27 cellular contexts compared by ENCODE assay signal in genomic region chr15:90962021-90962420, GRCh38. TPM values are rescaled to one million over a fixed set of nuclear protein-coding genes. Genes with fewer than 3 reads are reported as not detected.
DNase-seq lines count a peak whose midpoint lies in the region; ATAC-seq, FAIRE-seq and TF ChIP-seq lines count a peak whose summit lies in the region.
"Had no signal": no experiment of that assay in that cellular context is flagged by ENCODE, and none has a peak within 500 bp of the region (broad histone marks: within the 10 kb centered on the region; RNA-seq: fewer than 3 reads in every experiment).

No MANE protein-coding gene starts in this region.

- peaks cover 5% of the 10 kb centered on the region for H3K4me1 Mint-ChIP-seq in activated CD8-positive, alpha-beta T cell treated with anti-CD3 and anti-CD28 coated beads, Interleukin-2, amount 10 ng/mL, durations not matched to agents 7 days and 5 days (ENCODE audit: low read depth)
- peaks cover 2% of the 10 kb centered on the region for H3K4me1 Mint-ChIP-seq in activated CD8-positive, alpha-beta T cell treated with anti-CD3 and anti-CD28 coated beads for 36 hours (ENCODE audit: low read depth)

- H3K27ac Mint-ChIP-seq in activated CD8-positive, alpha-beta T cell treated with anti-CD3 and anti-CD28 coated beads, Interleukin-2, amount 10 ng/mL, durations not matched to agents 7 days and 5 days, result peak overlapping the region; percentile 48
- H3K27ac Mint-ChIP-seq in activated CD8-positive, alpha-beta T cell treated with anti-CD3 and anti-CD28 coated beads for 36 hours, result no peak overlapping the region

- no peaks in the 10 kb centered on the region for H4K20me1 ChIP-seq in GM12878 (ENCODE audit: control insufficient read depth, insufficient read depth)

- no peaks in the 10 kb centered on the region for H3K4me1 ChIP-seq in GM12878 (ENCODE audit: control insufficient read depth, insufficient read depth, low read length)
- H3K4me1 ChIP-seq: HAP-1 had no signal

- no peak overlapping the region for H3K4me2 ChIP-seq in GM12878 (ENCODE audit: control insufficient read depth, insufficient read depth)

- H3K36me3 ChIP-seq in GM12878 (ENCODE audit: control insufficient read depth in 2 of 2, insufficient read depth in 2 of 2, low read length in 1 of 2), result peaks cover 29 to 37% of the 10 kb centered on the region in 2 experiments

- no peak for DNase-seq in activated CD8-positive, alpha-beta T cell treated with anti-CD3 and anti-CD28 coated beads, Interleukin-2, amount 10 ng/mL, durations not matched to agents 7 days and 5 days
- no peak for DNase-seq in activated CD8-positive, alpha-beta T cell treated with anti-CD3 and anti-CD28 coated beads for 36 hours
- no peak for DNase-seq in GM12878 (ENCODE audit: low read depth, low spot score)
- DNase-seq in NCI-H146 (lab: John Stamatoyannopoulos, UW), result no peak
- DNase-seq: BE2C; CD8-positive, alpha-beta memory T cell; DMS79 treated with DMSO at 0.1 percent for 48 hours; GF-D8; GOT3; Karpas-422; MV-4-11; NCI-H1105; NCI-H1436 treated with DMSO at 0.1 percent for 48 hours; NCI-H1930; NCI-H2107; NCI-H446; NCI-H524 treated with DMSO at 0.1 percent for 48 hours; NCI-H774; PC-3; SJCRH30 had no signal

- no peaks in the 10 kb centered on the region for H3K9me3 Mint-ChIP-seq in activated CD8-positive, alpha-beta T cell treated with anti-CD3 and anti-CD28 coated beads, Interleukin-2, amount 10 ng/mL, durations not matched to agents 7 days and 5 days (ENCODE audit: insufficient read depth)
- no peaks in the 10 kb centered on the region for H3K9me3 Mint-ChIP-seq in activated CD8-positive, alpha-beta T cell treated with anti-CD3 and anti-CD28 coated beads for 36 hours
- H3K9me3 Mint-ChIP-seq: CD14-positive monocyte; CD8-positive, alpha-beta memory T cell had no signal

- no peaks in the 10 kb centered on the region for H3K27me3 ChIP-seq in GM12878 (replicated peaks in 1 of 2; ENCODE audit: control insufficient read depth in 2 of 2, insufficient read depth in 2 of 2, low read length in 1 of 2)
- H3K27me3 ChIP-seq: BE2C, SJCRH30 had no signal

- FAIRE-seq in GM12878 (lab: Jason Lieb, UNC), result no peak

- H2AFZ ChIP-seq in GM12878 (ENCODE audit: control insufficient read depth, low read depth, low read length), result no peak overlapping the region

- no peak for TF ChIP-seq CTCF in activated CD8-positive, alpha-beta T cell treated with anti-CD3 and anti-CD28 coated beads for 36 hours (IDR thresholded peaks at IDR 0.05)
- TF ChIP-seq CTCF in GM12878 (IDR thresholded peaks at IDR 0.05 in 2 of 3, conservative IDR thresholded peaks at IDR 0.05 in 1 of 3; ENCODE audit: control insufficient read depth in 2 of 3, extremely low read depth in 1 of 3, insufficient read depth in 1 of 3, low read depth in 3 of 3, low read length in 3 of 3), result no peak

- peaks cover 5% of the 10 kb centered on the region for H3K79me2 ChIP-seq in GM12878 (ENCODE audit: control insufficient read depth, insufficient read depth, low read length)

- H3K9me3 ChIP-seq in GM12878 (replicated peaks; ENCODE audit: control insufficient read depth, insufficient read depth, low read length), result no peaks in the 10 kb centered on the region
- H3K9me3 ChIP-seq: BE2C, HAP-1, SJCRH30 had no signal

- SMC1A ChIA-PET in GM12878 (lab: Charles Lee; ENCODE audit: uncharacterized antibody, unreplicated experiment), result interaction anchor here (1.0 to 1.7 kb wide), 2 partner anchors 17 to 66 kb away, joined by 3 to 5 read pairs; no protein-coding TSS in a partner anchor

- H3K27me3 Mint-ChIP-seq in activated CD8-positive, alpha-beta T cell treated with anti-CD3 and anti-CD28 coated beads, Interleukin-2, amount 10 ng/mL, durations not matched to agents 7 days and 5 days (ENCODE audit: low read depth), result no peaks in the 10 kb centered on the region
- no peaks in the 10 kb centered on the region for H3K27me3 Mint-ChIP-seq in activated CD8-positive, alpha-beta T cell treated with anti-CD3 and anti-CD28 coated beads for 36 hours
- H3K27me3 Mint-ChIP-seq: CD8-positive, alpha-beta memory T cell had no signal

- H3K4me3 Mint-ChIP-seq in activated CD8-positive, alpha-beta T cell treated with anti-CD3 and anti-CD28 coated beads, Interleukin-2, amount 10 ng/mL, durations not matched to agents 7 days and 5 days, result no peak overlapping the region
- H3K4me3 Mint-ChIP-seq in activated CD8-positive, alpha-beta T cell treated with anti-CD3 and anti-CD28 coated beads for 36 hours, result no peak overlapping the region
- H3K4me3 Mint-ChIP-seq: CD14-positive monocyte; CD8-positive, alpha-beta memory T cell had no signal

- peaks cover 72% of the 10 kb centered on the region for H3K36me3 Mint-ChIP-seq in activated CD8-positive, alpha-beta T cell treated with anti-CD3 and anti-CD28 coated beads, Interleukin-2, amount 10 ng/mL, durations not matched to agents 7 days and 5 days (ENCODE audit: low read depth)
- H3K36me3 Mint-ChIP-seq in activated CD8-positive, alpha-beta T cell treated with anti-CD3 and anti-CD28 coated beads for 36 hours (ENCODE audit: low read depth), result peaks cover 57% of the 10 kb centered on the region

- TF ChIP-seq POLR2A in GM18951 (IDR thresholded peaks at IDR 0.05; ENCODE audit: extremely low read depth, insufficient read depth, insufficient read length) (peak; percentile 22), GM12878 (IDR thresholded peaks at IDR 0.05; ENCODE audit: low read depth, low read length) (no peak; the same call in 1 of the 2 replicates)

- in situ Hi-C loops in GM18951 (cut with MboI; ENCODE audit: low sequenced_read_pairs, unreplicated experiment) (no loop called here), GM12878 (cut with MboI) (loop anchor here (25.0 kb wide), 1 partner anchor 1375 kb away; the partner anchor contains the start of gene TICRR)

- TSS peak; percentile 14 for BruUV-seq in GM12878 (replicated peaks; lab: Mats Ljungman, UMichigan)

- POLR2A ChIA-PET in activated CD8-positive, alpha-beta T cell treated with anti-CD3 and anti-CD28 coated beads, Interleukin-2, amount 10 ng/mL, durations not matched to agents 7 days and 5 days (lab: Charles Lee), result no interaction called here
- POLR2A ChIA-PET in activated CD8-positive, alpha-beta T cell treated with anti-CD3 and anti-CD28 coated beads for 36 hours (lab: Charles Lee), result interaction anchor here (1.2 kb wide), 2 partner anchors 16 to 31 kb away, joined by 3 to 5 read pairs; no protein-coding TSS in a partner anchor
- POLR2A ChIA-PET in GM12878 (lab: Charles Lee), result no interaction called here

- TF ChIP-seq RAD21 in GM12878 (IDR thresholded peaks at IDR 0.05; ENCODE audit: insufficient read depth, low read depth, low read length), result no peak

- H3K27ac ChIP-seq in GM12878 (ENCODE audit: control insufficient read depth, insufficient read depth), result no peak overlapping the region
- H3K27ac ChIP-seq: HL-60, SJCRH30 had no signal

- intact Hi-C loops in activated CD8-positive, alpha-beta T cell treated with anti-CD3 and anti-CD28 coated beads for 36 hours (cut with micrococcal nuclease), result no loop called here
- intact Hi-C loops in GM12878 (cut with micrococcal nuclease; ENCODE audit: unreplicated experiment), result no loop called here

- RAD21 ChIA-PET in GM12878 (lab: Charles Lee; ENCODE audit: unreplicated experiment), result no interaction called here

- TF ChIP-seq EP300 in GM12878 (IDR thresholded peaks at IDR 0.05; ENCODE audit: borderline replicate concordance in 1 of 2, control insufficient read depth in 1 of 2, low read depth in 2 of 2, low read length in 2 of 2), result no peak

- CTCF ChIA-PET in activated CD8-positive, alpha-beta T cell treated with anti-CD3 and anti-CD28 coated beads, Interleukin-2, amount 10 ng/mL, durations not matched to agents 7 days and 5 days (lab: Charles Lee), result no interaction called here
- CTCF ChIA-PET in activated CD8-positive, alpha-beta T cell treated with anti-CD3 and anti-CD28 coated beads for 36 hours (lab: Charles Lee), result interaction anchor here (1.4 kb wide), 1 partner anchor 29 kb away, joined by 5 read pairs; no protein-coding TSS in a partner anchor
- CTCF ChIA-PET in GM12878 (lab: Yijun Ruan, JAX), result interaction anchor here (1.5 kb wide), 1 partner anchor 71 kb away, joined by 6 read pairs; no protein-coding TSS in a partner anchor

- H3K9ac ChIP-seq in GM12878 (ENCODE audit: control insufficient read depth, insufficient read depth, low read length), result no peak overlapping the region

- no peak for ATAC-seq in activated CD8-positive, alpha-beta T cell treated with anti-CD3 and anti-CD28 coated beads, Interleukin-2, amount 10 ng/mL, durations not matched to agents 7 days and 5 days
- ATAC-seq in activated CD8-positive, alpha-beta T cell treated with anti-CD3 and anti-CD28 coated beads for 36 hours, result no peak
- ATAC-seq in GM12878, result no peak
- no peak for ATAC-seq in GM21360 (IDR thresholded peaks at IDR 0.05; ENCODE audit: unreplicated experiment)
- ATAC-seq: PC-3, Right ventricle myocardium inferior, SK-N-SH treated with all-trans-retinoic acid at 6 μM for 48 hours had no signal

- WGBS in GM12878 (ENCODE audit: insufficient coverage, insufficient replicate concordance, low lambda C conversion rate, missing lambda C conversion rate), result 63% methylated on average over 4 of the region's 4 CpGs

- no peak overlapping the region for H3K4me3 ChIP-seq in GM12878
- H3K4me3 ChIP-seq: HAP-1, SJCRH30 had no signal

RNA-seq across cellular contexts. Expression of gene RCCD1, which starts 7.3 kb away (rescaled TPM):
- total RNA-seq in activated CD8-positive, alpha-beta T cell treated with anti-CD3 and anti-CD28 coated beads, Interleukin-2, amount 10 ng/mL, durations not matched to agents 7 days and 5 days, result 10 to 100 TPM; 30.1 to 31.9 TPM
- total RNA-seq in activated CD8-positive, alpha-beta T cell treated with anti-CD3 and anti-CD28 coated beads for 36 hours, result 10 to 100 TPM; 30.0 to 30.9 TPM
- 79.1 and 84.8 TPM in 2 replicates for total RNA-seq in GM12878 (2013; cell fraction: nucleolus; rRNA removed)
- total RNA-seq in GM12878 (2014; rRNA removed), result 19.5 and 19.7 TPM in 2 replicates
- 10.0 and 10.6 TPM in 2 replicates for total RNA-seq in GM12878 (2014; rRNA removed; fragmentation: Illumina TruSeq; extraction: Trizol)
- 23.5 and 25.6 TPM in 2 replicates for total RNA-seq in GM12878 (2021)
- 8.6 TPM for polyA plus RNA-seq in GM12878 (2011; ENCODE audit: low read depth)
- polyA plus RNA-seq in GM12878 (2011; rRNA removed), result 19.1 and 22.1 TPM in 2 replicates
- 13.5 and 18.1 TPM in 2 replicates for polyA plus RNA-seq in GM12878 (2011; cell fraction: cytosol; rRNA removed)
- 121 and 130 TPM in 2 replicates for polyA plus RNA-seq in GM12878 (2011; cell fraction: nucleus; rRNA removed)
- 15.9 and 16.7 TPM in 2 replicates for polyA plus RNA-seq in GM12878 (2012)
- polyA plus RNA-seq in GM12878 (2014; fragmentation: Illumina TruSeq; extraction: Trizol), result 10.7 and 11.5 TPM in 2 replicates
- 1 to 10 TPM; 5.2 to 8.0 TPM for polyA plus RNA-seq in GM12878 (2014; fragmentation: Nextera tagmentation; extraction: Ambion mirVana)
- polyA plus RNA-seq in GM12878 (2014; rRNA removed), result 27.3 and 27.4 TPM in 2 replicates
- 10 to 100 TPM; 29.5 to 30.4 TPM for polyA plus RNA-seq in GM12878 (2016; fragmentation: Nextera tagmentation; extraction: Ambion mirVana)
- polyA minus RNA-seq in GM12878 (2011; rRNA and poly(A)+ RNA removed), result 11.0 and 13.1 TPM in 2 replicates
- polyA minus RNA-seq in GM12878 (2011; cell fraction: cytosol; rRNA and poly(A)+ RNA removed), result 4.5 and 7.6 TPM in 2 replicates
- 18.5 and 31.2 TPM in 2 replicates for polyA minus RNA-seq in GM12878 (2011; cell fraction: nucleus; rRNA and poly(A)+ RNA removed)

RNA-seq across cellular contexts. Expression of gene UNC45A, which starts 26.9 kb away (rescaled TPM):
- 10 to 100 TPM; 74.6 to 81.4 TPM for total RNA-seq in activated CD8-positive, alpha-beta T cell treated with anti-CD3 and anti-CD28 coated beads, Interleukin-2, amount 10 ng/mL, durations not matched to agents 7 days and 5 days
- 10 to 100 TPM; 65.0 to 66.8 TPM for total RNA-seq in activated CD8-positive, alpha-beta T cell treated with anti-CD3 and anti-CD28 coated beads for 36 hours
- total RNA-seq in GM12878 (2013; cell fraction: nucleolus; rRNA removed), result 81.1 and 96.0 TPM in 2 replicates
- 31.6 and 40.4 TPM in 2 replicates for total RNA-seq in GM12878 (2014; rRNA removed)
- total RNA-seq in GM12878 (2014; rRNA removed; fragmentation: Illumina TruSeq; extraction: Trizol), result 21.3 TPM in 2 replicates
- 56.3 and 58.9 TPM in 2 replicates for total RNA-seq in GM12878 (2021)
- 23.7 TPM for polyA plus RNA-seq in GM12878 (2011; ENCODE audit: low read depth)
- 24.2 and 40.5 TPM in 2 replicates for polyA plus RNA-seq in GM12878 (2011; rRNA removed)
- 45.4 and 64.5 TPM in 2 replicates for polyA plus RNA-seq in GM12878 (2011; cell fraction: cytosol; rRNA removed)
- polyA plus RNA-seq in GM12878 (2011; cell fraction: nucleus; rRNA removed), result 188 and 193 TPM in 2 replicates
- 43.0 and 46.7 TPM in 2 replicates for polyA plus RNA-seq in GM12878 (2012)
- 12.6 and 22.1 TPM in 2 replicates for polyA plus RNA-seq in GM12878 (2014; fragmentation: Illumina TruSeq; extraction: Trizol)
- polyA plus RNA-seq in GM12878 (2014; fragmentation: Nextera tagmentation; extraction: Ambion mirVana), result 10 to 100 TPM; 10.3 to 19.8 TPM
- 44.5 and 48.8 TPM in 2 replicates for polyA plus RNA-seq in GM12878 (2014; rRNA removed)
- polyA plus RNA-seq in GM12878 (2016; fragmentation: Nextera tagmentation; extraction: Ambion mirVana), result 10 to 100 TPM; 56.6 to 57.8 TPM
- polyA minus RNA-seq in GM12878 (2011; rRNA and poly(A)+ RNA removed), result 53.8 and 78.0 TPM in 2 replicates
- polyA minus RNA-seq in GM12878 (2011; cell fraction: cytosol; rRNA and poly(A)+ RNA removed), result 17.4 and 27.0 TPM in 2 replicates
- polyA minus RNA-seq in GM12878 (2011; cell fraction: nucleus; rRNA and poly(A)+ RNA removed), result 46.8 and 70.7 TPM in 2 replicates

RNA-seq across cellular contexts. Expression of gene HDDC3, which starts 29.7 kb away (rescaled TPM):
- total RNA-seq in activated CD8-positive, alpha-beta T cell treated with anti-CD3 and anti-CD28 coated beads, Interleukin-2, amount 10 ng/mL, durations not matched to agents 7 days and 5 days, result 10 to 100 TPM; 23.8 to 26.9 TPM
- total RNA-seq in activated CD8-positive, alpha-beta T cell treated with anti-CD3 and anti-CD28 coated beads for 36 hours, result 10 to 100 TPM; 34.2 to 35.6 TPM
- 34.1 and 48.7 TPM in 2 replicates for total RNA-seq in GM12878 (2013; cell fraction: nucleolus; rRNA removed)
- 25.7 and 27.7 TPM in 2 replicates for total RNA-seq in GM12878 (2014; rRNA removed)
- total RNA-seq in GM12878 (2014; rRNA removed; fragmentation: Illumina TruSeq; extraction: Trizol), result 19.9 and 21.0 TPM in 2 replicates
- 20.3 and 24.6 TPM in 2 replicates for total RNA-seq in GM12878 (2021)
- polyA plus RNA-seq in GM12878 (2011; ENCODE audit: low read depth), result 8.8 TPM
- 15.2 and 19.3 TPM in 2 replicates for polyA plus RNA-seq in GM12878 (2011; rRNA removed)
- polyA plus RNA-seq in GM12878 (2011; cell fraction: cytosol; rRNA removed), result 24.1 and 26.6 TPM in 2 replicates
- polyA plus RNA-seq in GM12878 (2011; cell fraction: nucleus; rRNA removed), result 18.4 and 21.1 TPM in 2 replicates
- 11.5 and 16.8 TPM in 2 replicates for polyA plus RNA-seq in GM12878 (2012)
- polyA plus RNA-seq in GM12878 (2014; fragmentation: Illumina TruSeq; extraction: Trizol), result 22.2 and 25.7 TPM in 2 replicates
- 1 to 10 TPM; 5.6 to 9.0 TPM for polyA plus RNA-seq in GM12878 (2014; fragmentation: Nextera tagmentation; extraction: Ambion mirVana)
- 30.4 and 32.2 TPM in 2 replicates for polyA plus RNA-seq in GM12878 (2014; rRNA removed)
- polyA plus RNA-seq in GM12878 (2016; fragmentation: Nextera tagmentation; extraction: Ambion mirVana), result 10 to 100 TPM; 35.9 to 39.5 TPM
- polyA minus RNA-seq in GM12878 (2011; rRNA and poly(A)+ RNA removed), result 22.6 and 28.6 TPM in 2 replicates
- polyA minus RNA-seq in GM12878 (2011; cell fraction: cytosol; rRNA and poly(A)+ RNA removed), result 5.5 and 6.2 TPM in 2 replicates
- polyA minus RNA-seq in GM12878 (2011; cell fraction: nucleus; rRNA and poly(A)+ RNA removed), result 24.1 and 39.4 TPM in 2 replicates

RNA-seq across cellular contexts. Expression of gene PRC1, which starts 32.3 kb away (rescaled TPM):
- total RNA-seq in activated CD8-positive, alpha-beta T cell treated with anti-CD3 and anti-CD28 coated beads, Interleukin-2, amount 10 ng/mL, durations not matched to agents 7 days and 5 days, result 100 to 1,000 TPM; 180 to 189 TPM
- total RNA-seq in activated CD8-positive, alpha-beta T cell treated with anti-CD3 and anti-CD28 coated beads for 36 hours, result 10 to 100 TPM; 83.1 to 96.9 TPM
- total RNA-seq in GM12878 (2013; cell fraction: nucleolus; rRNA removed), result 219 and 229 TPM in 2 replicates
- 139 and 158 TPM in 2 replicates for total RNA-seq in GM12878 (2014; rRNA removed)
- total RNA-seq in GM12878 (2014; rRNA removed; fragmentation: Illumina TruSeq; extraction: Trizol), result 150 and 156 TPM in 2 replicates
- total RNA-seq in GM12878 (2021), result 108 and 113 TPM in 2 replicates
- 74.2 TPM for polyA plus RNA-seq in GM12878 (2011; ENCODE audit: low read depth)
- 241 and 262 TPM in 2 replicates for polyA plus RNA-seq in GM12878 (2011; rRNA removed)
- 209 and 229 TPM in 2 replicates for polyA plus RNA-seq in GM12878 (2011; cell fraction: cytosol; rRNA removed)
- polyA plus RNA-seq in GM12878 (2011; cell fraction: nucleus; rRNA removed), result 514 and 607 TPM in 2 replicates
- 59.3 and 84.1 TPM in 2 replicates for polyA plus RNA-seq in GM12878 (2012)
- polyA plus RNA-seq in GM12878 (2014; fragmentation: Illumina TruSeq; extraction: Trizol), result 161 and 192 TPM in 2 replicates
- polyA plus RNA-seq in GM12878 (2014; fragmentation: Nextera tagmentation; extraction: Ambion mirVana), result 100 to 1,000 TPM; 100 to 130 TPM
- polyA plus RNA-seq in GM12878 (2014; rRNA removed), result 118 and 133 TPM in 2 replicates
- 100 to 1,000 TPM; 109 to 110 TPM for polyA plus RNA-seq in GM12878 (2016; fragmentation: Nextera tagmentation; extraction: Ambion mirVana)
- 232 and 236 TPM in 2 replicates for polyA minus RNA-seq in GM12878 (2011; rRNA and poly(A)+ RNA removed)
- polyA minus RNA-seq in GM12878 (2011; cell fraction: cytosol; rRNA and poly(A)+ RNA removed), result 75.6 and 81.0 TPM in 2 replicates
- 105 and 119 TPM in 2 replicates for polyA minus RNA-seq in GM12878 (2011; cell fraction: nucleus; rRNA and poly(A)+ RNA removed)

RNA-seq across cellular contexts. Expression of gene MAN2A2, which starts 58.9 kb away (rescaled TPM):
- 10 to 100 TPM; 82.7 to 97.7 TPM for total RNA-seq in activated CD8-positive, alpha-beta T cell treated with anti-CD3 and anti-CD28 coated beads, Interleukin-2, amount 10 ng/mL, durations not matched to agents 7 days and 5 days
- 10 to 100 TPM; 85.0 to 87.7 TPM for total RNA-seq in activated CD8-positive, alpha-beta T cell treated with anti-CD3 and anti-CD28 coated beads for 36 hours
- 183 and 231 TPM in 2 replicates for total RNA-seq in GM12878 (2013; cell fraction: nucleolus; rRNA removed)
- total RNA-seq in GM12878 (2014; rRNA removed) (25.4 and 29.5 TPM in 2 replicates), GM12878 (2014; rRNA removed; fragmentation: Illumina TruSeq; extraction: Trizol) (16.6 and 18.0 TPM in 2 replicates), GM12878 (2021) (62.4 and 79.4 TPM in 2 replicates)
- polyA plus RNA-seq in GM12878 (2011; ENCODE audit: low read depth), result 21.4 TPM
- polyA plus RNA-seq in GM12878 (2011; rRNA removed) (19.4 and 38.9 TPM in 2 replicates), GM12878 (2014; fragmentation: Illumina TruSeq; extraction: Trizol) (26.9 and 47.8 TPM in 2 replicates), GM12878 (2014; fragmentation: Nextera tagmentation; extraction: Ambion mirVana) (1 to 10 TPM; 4.2 to 4.4 TPM), GM12878 (2014; rRNA removed) (66.4 and 71.1 TPM in 2 replicates), GM12878 (2016; fragmentation: Nextera tagmentation; extraction: Ambion mirVana) (10 to 100 TPM; 13.7 to 16.8 TPM)
- 46.4 and 74.6 TPM in 2 replicates for polyA plus RNA-seq in GM12878 (2011; cell fraction: cytosol; rRNA removed)
- 937 and 972 TPM in 2 replicates for polyA plus RNA-seq in GM12878 (2011; cell fraction: nucleus; rRNA removed)
- 39.6 and 54.1 TPM in 2 replicates for polyA plus RNA-seq in GM12878 (2012)
- 36.3 and 44.3 TPM in 2 replicates for polyA minus RNA-seq in GM12878 (2011; rRNA and poly(A)+ RNA removed)
- polyA minus RNA-seq in GM12878 (2011; cell fraction: cytosol; rRNA and poly(A)+ RNA removed), result 8.0 and 15.0 TPM in 2 replicates
- polyA minus RNA-seq in GM12878 (2011; cell fraction: nucleus; rRNA and poly(A)+ RNA removed), result 124 and 200 TPM in 2 replicates
